15 cellular contexts compared by ENCODE assay signal in the genomic region with DNA sequence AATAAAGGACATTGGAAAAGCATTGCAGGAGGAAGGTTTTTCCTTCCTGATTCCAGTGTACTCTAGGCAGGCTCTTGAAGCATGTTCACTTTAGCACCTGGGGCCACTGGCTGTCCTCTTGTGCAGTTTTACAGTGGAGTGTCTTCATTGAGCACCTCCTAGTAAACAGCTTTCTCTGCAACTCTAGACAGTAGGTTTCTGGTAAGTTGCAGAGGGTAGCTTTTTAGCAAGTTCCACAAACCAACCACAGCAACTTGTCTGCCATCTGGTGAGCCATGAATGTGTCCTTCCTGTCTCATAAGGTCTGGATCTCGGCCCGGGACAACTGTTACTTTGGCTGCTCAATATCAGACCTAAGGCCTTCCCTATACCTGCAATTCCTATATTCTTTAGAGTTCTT.
DNase-seq lines count a peak whose midpoint lies in the region; ATAC-seq and TF ChIP-seq lines count a peak whose summit lies in the region.
"Had no signal": no experiment of that assay in that cellular context is flagged by ENCODE, and none has a peak within 500 bp of the region (broad histone marks: within the 10 kb centered on the region; RNA-seq: fewer than 3 reads in every experiment).

No MANE protein-coding gene starts in this region.

- peak overlapping the region; percentile 69 for H3K27ac Mint-ChIP-seq in neural progenitor cell
- H3K27ac Mint-ChIP-seq: B cell; CD8-positive, alpha-beta T cell had no signal

- TF ChIP-seq CTCF in neural progenitor cell (IDR thresholded peaks at IDR 0.05), result no peak

- H3F3A ChIP-seq in neural progenitor cell (ENCODE audit: low read depth), result peaks cover 19% of the 10 kb centered on the region

- H2AFZ ChIP-seq in neural progenitor cell (replicated peaks), result peak overlapping the region; percentile 52
- H2AFZ ChIP-seq: GM23248 had no signal

- no peak overlapping the region for H3K4me3 Mint-ChIP-seq in neural progenitor cell
- H3K4me3 Mint-ChIP-seq: B cell; CD8-positive, alpha-beta T cell had no signal

- no peaks in the 10 kb centered on the region for H4K20me1 ChIP-seq in neural progenitor cell (ENCODE audit: low read depth)
- H4K20me1 ChIP-seq: BLaER1 treated with 17β-estradiol and CSF1 and Interleukin-3, amounts not matched to agents 10 nM and 100 nM had no signal

- peaks cover 17% of the 10 kb centered on the region for H3K9me3 Mint-ChIP-seq in neural progenitor cell

- no peak overlapping the region for H3K4me3 ChIP-seq in neural progenitor cell
- H3K4me3 ChIP-seq: BLaER1 treated with 17β-estradiol and CSF1 and Interleukin-3, amounts not matched to agents 10 nM and 100 nM; GM23248; HAP-1 had no signal

- H3K9ac ChIP-seq in neural progenitor cell, result no peak overlapping the region
- H3K9ac ChIP-seq: BLaER1 treated with 17β-estradiol and CSF1 and Interleukin-3, amounts not matched to agents 10 nM and 100 nM; GM23248 had no signal

- H3K36me3 ChIP-seq in neural progenitor cell, result peaks cover 4% of the 10 kb centered on the region
- H3K36me3 ChIP-seq: BLaER1 treated with 17β-estradiol and CSF1 and Interleukin-3, amounts not matched to agents 10 nM and 100 nM; HAP-1 had no signal

- peaks cover 34% of the 10 kb centered on the region for H3K4me1 ChIP-seq in neural progenitor cell
- H3K4me1 ChIP-seq: BLaER1 treated with 17β-estradiol and CSF1 and Interleukin-3, amounts not matched to agents 10 nM and 100 nM; HAP-1 had no signal

- no peaks in the 10 kb centered on the region for H3K9me3 ChIP-seq in neural progenitor cell (ENCODE audit: low read depth)
- H3K9me3 ChIP-seq: BLaER1 treated with 17β-estradiol and CSF1 and Interleukin-3, amounts not matched to agents 10 nM and 100 nM; HAP-1 had no signal

- no peaks in the 10 kb centered on the region for H3K27me3 ChIP-seq in neural progenitor cell
- H3K27me3 ChIP-seq: BLaER1 treated with 17β-estradiol and CSF1 and Interleukin-3, amounts not matched to agents 10 nM and 100 nM had no signal

- ATAC-seq in HG02588 (IDR thresholded peaks at IDR 0.05; ENCODE audit: unreplicated experiment), result no peak
- ATAC-seq: CD8-positive, alpha-beta T cell had no signal

- H3K4me2 ChIP-seq in neural progenitor cell, result no peak overlapping the region
- H3K4me2 ChIP-seq: BLaER1 treated with 17β-estradiol and CSF1 and Interleukin-3, amounts not matched to agents 10 nM and 100 nM had no signal

- no peaks in the 10 kb centered on the region for H3K27me3 Mint-ChIP-seq in neural progenitor cell (ENCODE audit: insufficient read depth, low read depth)
- H3K27me3 Mint-ChIP-seq: B cell had no signal

- no peaks in the 10 kb centered on the region for H3K79me2 ChIP-seq in neural progenitor cell (ENCODE audit: low read depth)

- H3K4me1 Mint-ChIP-seq in neural progenitor cell, result peaks cover 42% of the 10 kb centered on the region
- H3K4me1 Mint-ChIP-seq: B cell had no signal

- DNase-seq in DMS 273 (lab: John Stamatoyannopoulos, UW; ENCODE audit: unreplicated experiment), result peak; percentile 40
- DNase-seq in DMS 273 treated with DMSO at 0.1 percent for 48 hours (lab: John Stamatoyannopoulos, UW), result no peak
- DNase-seq in RPMI8226, result peak; percentile 61
- DNase-seq in neural progenitor cell (ENCODE audit: low spot score), result no peak
- no peak for DNase-seq in SW 1271 (lab: John Stamatoyannopoulos, UW)
- no peak for DNase-seq in 8988T
- DNase-seq: Calu3; CD8-positive, alpha-beta T cell; GM23248 had no signal

- peaks cover 17% of the 10 kb centered on the region for H3K36me3 Mint-ChIP-seq in neural progenitor cell
- H3K36me3 Mint-ChIP-seq: CD8-positive, alpha-beta T cell had no signal

- no peak overlapping the region for H3K27ac ChIP-seq in neural progenitor cell
- H3K27ac ChIP-seq: 22Rv1; BLaER1 treated with 17β-estradiol and CSF1 and Interleukin-3, amounts not matched to agents 10 nM and 100 nM; GM23248; HL-60 had no signal

Comparison
In these comparisons a context has a peak if more than half of its experiments do, and no peak if none do; other contexts are left out.
1. DNase-seq: peak in DMS 273 (single experiment) and RPMI8226 (single experiment); none in DMS 273 treated with DMSO at 0.1 percent for 48 hours (single experiment), neural progenitor cell (single experiment), SW 1271 (0 of 2) and 8988T (single experiment).